25 cellular contexts compared by ENCODE assay signal in the genomic region with DNA sequence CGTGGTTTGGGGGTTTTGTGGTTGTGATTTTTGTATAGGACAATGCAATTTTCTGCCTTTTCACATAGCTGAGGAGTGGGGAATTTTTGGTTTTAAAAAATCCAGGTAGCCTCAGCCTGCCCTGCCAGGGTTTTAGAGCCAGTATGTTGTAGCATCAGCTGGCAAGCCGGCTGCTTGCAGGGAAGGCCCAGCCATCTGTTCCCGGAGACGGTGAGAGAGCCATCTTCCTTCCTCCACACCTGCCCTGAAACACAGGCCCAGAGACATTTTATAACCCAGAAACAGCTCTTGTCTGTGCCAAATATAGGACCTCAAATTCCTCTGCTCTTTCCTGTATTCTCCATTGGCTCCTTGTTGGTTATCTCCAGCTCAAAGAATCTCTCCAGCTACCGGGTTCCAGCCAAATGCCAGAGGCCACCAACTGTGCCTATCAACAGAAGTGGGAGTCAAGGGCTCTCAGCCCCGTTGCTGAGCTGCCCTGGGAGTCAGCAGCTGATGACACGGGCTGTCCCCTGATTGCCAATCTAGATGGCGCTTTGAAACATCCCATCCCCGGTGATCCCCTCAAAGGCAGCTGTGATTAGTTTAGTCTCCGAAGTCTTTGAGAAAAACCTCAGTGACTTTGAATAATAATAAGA.
DNase-seq lines count a peak whose midpoint lies in the region; FAIRE-seq and TF ChIP-seq lines count a peak whose summit lies in the region.
"Had no signal": no experiment of that assay in that cellular context is flagged by ENCODE, and none has a peak within 500 bp of the region (broad histone marks: within the 10 kb centered on the region; RNA-seq: fewer than 3 reads in every experiment).

No MANE protein-coding gene starts in this region.

- WGBS in small intestine, 3 donors, result 69 to 77% (median 71%) methylated on average over 10 of the region's 10 CpGs

- H3K36me3 ChIP-seq in small intestine (ENCODE audit: control insufficient read depth in 2 of 2, insufficient read depth in 2 of 2, low read length in 2 of 2), result no peaks in the 10 kb centered on the region
- no peaks in the 10 kb centered on the region for H3K36me3 ChIP-seq in uterus
- H3K36me3 ChIP-seq: brain microvascular endothelial cell, spleen, suprapubic skin had no signal

- no peak for FAIRE-seq in small intestine (lab: Jason Lieb, UNC)
- FAIRE-seq: GM12892, HTR-8/SVneo had no signal

- TF ChIP-seq CTCF in uterus (IDR thresholded peaks at IDR 0.05), result no peak

- intact Hi-C loops in uterus (cut with DNase I; ENCODE audit: low total_unique reads), result no loop called here

- H3K4me1 ChIP-seq in small intestine (ENCODE audit: control insufficient read depth in 2 of 2, insufficient read depth in 1 of 2, low read depth in 1 of 2, low read length in 1 of 2) (no peaks in the 10 kb centered on the region), uterus (no peaks in the 10 kb centered on the region)
- H3K4me1 ChIP-seq: psoas muscle, spleen had no signal

- H3K4me3 ChIP-seq in small intestine (ENCODE audit: low read depth in 1 of 2, low read length in 2 of 2), result no peak overlapping the region
- no peak overlapping the region for H3K4me3 ChIP-seq in uterus
- H3K4me3 ChIP-seq: dorsolateral prefrontal cortex, psoas muscle, spleen, suprapubic skin had no signal

- peak; percentile 53 for DNase-seq in DMS79 treated with DMSO at 0.1 percent for 48 hours (lab: John Stamatoyannopoulos, UW)
- DNase-seq in NCI-H187 treated with DMSO at 0.1 percent for 48 hours (lab: John Stamatoyannopoulos, UW), result peak; percentile 1
- peak; percentile 79 for DNase-seq in NCI-H524 treated with DMSO at 0.1 percent for 48 hours (lab: John Stamatoyannopoulos, UW)
- peak; percentile 21 for DNase-seq in iPS-NIHi7 (ENCODE audit: extremely low spot score)
- DNase-seq in medulla oblongata (ENCODE audit: extremely low spot score), result no peak
- DNase-seq in small intestine, result no peak
- DNase-seq in Kasumi-1 (lab: John Stamatoyannopoulos, UW), result no peak
- no peak for DNase-seq in uterus
- DNase-seq: activated B cell treated with CpG ODN at 0.5 μM for 24 hours; activated CD8-positive, alpha-beta T cell treated with anti-CD3 and anti-CD28 coated beads, Interleukin-2, amount 10 ng/mL, durations not matched to agents 7 days and 5 days; activated T-cell treated with anti-CD3 and anti-CD28 coated beads, Interleukin-2, amount 50 U/mL, for 72 hours; brain microvascular endothelial cell; foreskin melanocyte; Karpas-422; left colon; NCI-H2081 treated with DMSO at 0.1 percent for 48 hours; psoas muscle; SIG-M5; spleen; stimulated activated CD8-positive, alpha-beta memory T cell treated with anti-CD3 and anti-CD28 coated beads, Interleukin-4, amount 100 ng/mL, for 48 hours; T-helper 2 cell had no signal

- no peak for TF ChIP-seq POLR2A in uterus (IDR thresholded peaks at IDR 0.05)

- no peak overlapping the region for H3K27ac ChIP-seq in small intestine (ENCODE audit: low read depth in 1 of 2, low read length in 1 of 2)
- H3K27ac ChIP-seq in uterus, result no peak overlapping the region
- H3K27ac ChIP-seq: brain microvascular endothelial cell, dorsolateral prefrontal cortex, psoas muscle, spleen, suprapubic skin had no signal

- no peaks in the 10 kb centered on the region for H3K9me3 ChIP-seq in small intestine (ENCODE audit: control insufficient read depth, low read depth)
- no peaks in the 10 kb centered on the region for H3K9me3 ChIP-seq in uterus
- H3K9me3 ChIP-seq: psoas muscle, spleen, suprapubic skin had no signal

- no peaks in the 10 kb centered on the region for H3K27me3 ChIP-seq in small intestine (ENCODE audit: control insufficient read depth in 2 of 2, insufficient read depth in 2 of 2, low read length in 2 of 2)
- no peaks in the 10 kb centered on the region for H3K27me3 ChIP-seq in uterus
- H3K27me3 ChIP-seq: brain microvascular endothelial cell, suprapubic skin had no signal

Comparison
In these comparisons a context has a peak if more than half of its experiments do, and no peak if none do; other contexts are left out.
1. DNase-seq: peak in DMS79 treated with DMSO at 0.1 percent for 48 hours (single experiment), NCI-H187 treated with DMSO at 0.1 percent for 48 hours (single experiment), NCI-H524 treated with DMSO at 0.1 percent for 48 hours (single experiment) and iPS-NIHi7 (single experiment); none in medulla oblongata (single experiment), small intestine (single experiment), Kasumi-1 (0 of 2) and uterus (0 of 2).